Comparison of ENCODE assay signal across 24 cellular contexts in the genomic region with DNA sequence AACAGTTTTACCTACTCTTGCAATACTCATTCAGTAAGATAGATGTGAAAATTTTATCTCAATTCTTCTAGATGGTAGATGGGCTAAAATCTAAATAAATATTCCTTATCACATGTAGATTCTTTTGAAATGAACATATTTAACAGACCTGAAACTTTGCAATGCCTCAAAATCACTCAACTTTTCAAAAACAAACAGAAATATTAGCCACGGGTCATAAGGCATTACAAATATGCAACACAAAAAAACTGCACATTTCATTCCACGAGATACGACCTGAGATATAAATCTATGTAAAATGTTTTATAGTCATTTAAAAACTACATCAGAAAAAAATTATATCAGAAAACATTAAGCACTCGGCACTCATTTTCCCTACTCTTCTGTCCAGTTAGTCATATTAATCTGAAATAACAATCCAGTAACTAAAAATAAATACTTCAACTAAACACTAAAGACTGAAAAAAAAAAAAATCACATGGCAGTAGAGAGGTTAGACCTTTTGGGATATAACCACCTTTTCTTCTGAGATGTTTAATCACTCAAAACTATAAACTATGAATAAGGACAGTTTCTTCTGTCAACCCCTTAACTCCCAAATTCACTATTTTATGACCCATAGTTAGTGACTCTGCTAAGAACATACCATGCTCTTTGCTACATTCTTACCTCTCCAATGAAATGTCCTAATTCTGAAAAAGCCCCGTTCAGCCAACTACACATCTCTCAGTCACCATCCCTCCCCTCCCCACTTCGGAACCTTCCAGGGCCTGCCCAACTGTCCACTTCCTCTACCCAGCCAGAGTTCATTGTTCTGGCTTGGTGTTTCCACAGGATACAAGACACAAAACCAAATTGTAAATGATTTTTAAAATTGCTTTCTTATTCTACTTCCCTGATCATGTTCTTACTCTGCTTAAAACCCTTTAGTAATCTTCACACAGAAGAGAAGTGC. TPM values are rescaled to one million over a fixed set of nuclear protein-coding genes. Genes with fewer than 3 reads are reported as not detected.
DNase-seq lines count a peak whose midpoint lies in the region; TF ChIP-seq lines count a peak whose summit lies in the region.
"Had no signal": no experiment of that assay in that cellular context is flagged by ENCODE, and none has a peak within 500 bp of the region (broad histone marks: within the 10 kb centered on the region; RNA-seq: fewer than 3 reads in every experiment).

No MANE protein-coding gene starts in this region.

- no peak overlapping the region for H3K4me3 ChIP-seq in BLaER1 treated with 17β-estradiol and CSF1 and Interleukin-3, amounts not matched to agents 10 nM and 100 nM
- H3K4me3 ChIP-seq in HUES48 (ENCODE audit: low read depth, low read length), result 0 out of 2 replicates have a peak overlapping the region, but pooled peaks have one; percentile 24
- H3K4me3 ChIP-seq in mesenchymal stem cell (ENCODE audit: insufficient read depth in 1 of 2, low read depth in 1 of 2, low read length in 2 of 2), result no peak overlapping the region
- no peak overlapping the region for H3K4me3 ChIP-seq in sigmoid colon
- H3K4me3 ChIP-seq: mucosa of descending colon, SJCRH30, transverse colon had no signal

- H3K9me3 Mint-ChIP-seq in brain, result no peaks in the 10 kb centered on the region
- H3K9me3 Mint-ChIP-seq: activated CD4-positive, alpha-beta T cell treated with anti-CD3 and anti-CD28 coated beads, Interleukin-2, amount 10 ng/mL, durations not matched to agents 24 days and 14 days; CD8-positive, alpha-beta T cell; stimulated activated naive B cell treated with anti-CD40 and anti-IgM and Interleukin-4, amounts not matched to agents 10 μg/mL and 1 μg/mL and 100 μg/mL, for 72 hours had no signal

- no peak for TF ChIP-seq POLR2A in sigmoid colon (IDR thresholded peaks at IDR 0.05)

- H4K8ac ChIP-seq in mesenchymal stem cell (ENCODE audit: low read length), result no peak overlapping the region

- peak overlapping the region; percentile 14 to 97 (median 92) for H3K4me3 Mint-ChIP-seq in brain
- H3K4me3 Mint-ChIP-seq: activated CD4-positive, alpha-beta T cell treated with anti-CD3 and anti-CD28 coated beads, Interleukin-2, amount 10 ng/mL, durations not matched to agents 24 days and 14 days; CD8-positive, alpha-beta T cell; stimulated activated naive B cell treated with anti-CD40 and anti-IgM and Interleukin-4, amounts not matched to agents 10 μg/mL and 1 μg/mL and 100 μg/mL, for 72 hours had no signal

- H4K20me1 ChIP-seq in BLaER1 treated with 17β-estradiol and CSF1 and Interleukin-3, amounts not matched to agents 10 nM and 100 nM, result peaks cover 0 to 54% (median 19%) of the 10 kb centered on the region in 11 experiments; a peak in 16 of 22 replicates

- TF ChIP-seq CTCF in brain (conservative IDR thresholded peaks at IDR 0.05), result no peak
- TF ChIP-seq CTCF in sigmoid colon (IDR thresholded peaks at IDR 0.05), result no peak

- H2BK12ac ChIP-seq in mesenchymal stem cell (ENCODE audit: low read length in 2 of 2), result no peak overlapping the region

- H3K36me3 ChIP-seq in BLaER1 treated with 17β-estradiol and CSF1 and Interleukin-3, amounts not matched to agents 10 nM and 100 nM, result peaks cover 0 to 29% (median 19%) of the 10 kb centered on the region in 11 experiments; a peak in 15 of 22 replicates
- H3K36me3 ChIP-seq in HUES48 (ENCODE audit: control insufficient read depth, insufficient read depth, low read length) (no peaks in the 10 kb centered on the region), mesenchymal stem cell (ENCODE audit: control insufficient read depth in 1 of 2, insufficient read depth in 2 of 2, low read depth in 1 of 2, low read length in 2 of 2) (peaks cover 0 to 4% of the 10 kb centered on the region in 2 experiments), sigmoid colon (no peaks in the 10 kb centered on the region)
- H3K36me3 ChIP-seq: neutrophil, SJCRH30, transverse colon had no signal

- no peak overlapping the region for H2BK5ac ChIP-seq in mesenchymal stem cell (ENCODE audit: low read depth, low read length, poor library complexity, severe bottlenecking)

- peaks cover 82% of the 10 kb centered on the region for H3K4me1 Mint-ChIP-seq in brain

- peaks cover 28% of the 10 kb centered on the region for H3K36me3 Mint-ChIP-seq in brain
- H3K36me3 Mint-ChIP-seq: CD8-positive, alpha-beta T cell had no signal

- H2AFZ ChIP-seq in mesenchymal stem cell (ENCODE audit: low read depth, low read length), result no peak overlapping the region

- 87% methylated on average over 4 of the region's 6 CpGs for WGBS in mesenchymal stem cell
- WGBS in sigmoid colon, 2 donors, result 75 to 81% methylated on average over 6 of the region's 6 CpGs

- H2AK5ac ChIP-seq in mesenchymal stem cell (ENCODE audit: low read length, severe bottlenecking), result peak overlapping the region; percentile 89

- TF ChIP-seq EP300 in sigmoid colon (IDR thresholded peaks at IDR 0.05), result no peak

- H3K9ac ChIP-seq in BLaER1 treated with 17β-estradiol and CSF1 and Interleukin-3, amounts not matched to agents 10 nM and 100 nM, result no peak overlapping the region
- H3K9ac ChIP-seq in HUES48 (ENCODE audit: low read depth, low read length) (no peak overlapping the region), mesenchymal stem cell (ENCODE audit: low read length) (no peak overlapping the region)

- H3K4me2 ChIP-seq in BLaER1 treated with 17β-estradiol and CSF1 and Interleukin-3, amounts not matched to agents 10 nM and 100 nM, result peak overlapping the region; percentile 22 to 98 (median 92); a peak in 19 of 22 replicates
- H3K4me2 ChIP-seq in mesenchymal stem cell (ENCODE audit: low read length, poor library complexity, severe bottlenecking), result no peak overlapping the region

- H2BK120ac ChIP-seq in mesenchymal stem cell (ENCODE audit: low read depth, low read length), result no peak overlapping the region

- peaks cover 24% of the 10 kb centered on the region for H3K79me1 ChIP-seq in mesenchymal stem cell (replicated peaks; ENCODE audit: low read length, poor library complexity, severe bottlenecking)

- no peak overlapping the region for H3K23ac ChIP-seq in mesenchymal stem cell (ENCODE audit: low read length in 2 of 2)

- no peak for DNase-seq in mesenchymal stem cell
- DNase-seq in activated CD4-positive, alpha-beta T cell treated with anti-CD3 and anti-CD28 coated beads, Interleukin-2, amount 50 U/mL, for 1 hour, result no peak
- no peak for DNase-seq in sigmoid colon
- no peak for DNase-seq in DMS153 treated with DMSO at 0.1 percent for 48 hours (lab: John Stamatoyannopoulos, UW; ENCODE audit: unreplicated experiment)
- DNase-seq in NCI-H446 treated with DMSO at 0.1 percent for 48 hours (lab: John Stamatoyannopoulos, UW), result no peak
- DNase-seq: activated CD4-positive, alpha-beta T cell treated with anti-CD3 and anti-CD28 coated beads, Interleukin-2, amount 10 ng/mL, durations not matched to agents 24 days and 14 days; activated CD8-positive, alpha-beta memory T cell treated with anti-CD3 and anti-CD28 coated beads, Interleukin-2, amount 50 U/mL, for 4 hours; activated gamma-delta T cell treated with Interleukin-2 at 50 U/mL for 16 hours; anterior cingulate cortex; CD8-positive, alpha-beta T cell; DMS79; foreskin fibroblast; mucosa of descending colon; NCI-H2081 treated with DMSO at 0.1 percent for 48 hours; NCI-H524 treated with DMSO at 0.1 percent for 48 hours; retina; SJCRH30; stimulated activated naive B cell treated with anti-CD40 and anti-IgM and Interleukin-4, amounts not matched to agents 10 μg/mL and 1 μg/mL and 100 μg/mL, for 72 hours; T-helper 9 cell; transverse colon had no signal

- peaks cover 18% of the 10 kb centered on the region for H3K27me3 Mint-ChIP-seq in brain

- H3K27me3 ChIP-seq in BLaER1 treated with 17β-estradiol and CSF1 and Interleukin-3, amounts not matched to agents 10 nM and 100 nM, result no peaks in the 10 kb centered on the region
- H3K27me3 ChIP-seq in HUES48 (ENCODE audit: control insufficient read depth, insufficient read depth, low read length), result no peaks in the 10 kb centered on the region
- no peaks in the 10 kb centered on the region for H3K27me3 ChIP-seq in mesenchymal stem cell (ENCODE audit: control insufficient read depth in 1 of 2, insufficient read depth in 1 of 2, low read length in 2 of 2)
- H3K27me3 ChIP-seq in sigmoid colon, result no peaks in the 10 kb centered on the region
- H3K27me3 ChIP-seq: SJCRH30 had no signal

- H3K4me1 ChIP-seq in BLaER1 treated with 17β-estradiol and CSF1 and Interleukin-3, amounts not matched to agents 10 nM and 100 nM, result peaks cover 38 to 49% (median 44%) of the 10 kb centered on the region in 10 experiments
- H3K4me1 ChIP-seq in HUES48 (ENCODE audit: control insufficient read depth, insufficient read depth, low read length) (peaks cover 54% of the 10 kb centered on the region), mesenchymal stem cell (ENCODE audit: control insufficient read depth, insufficient read depth, low read depth, low read length) (peaks cover 6% of the 10 kb centered on the region), sigmoid colon (peaks cover 0 to 49% (median 14%) of the 10 kb centered on the region in 4 donors)

- H2BK15ac ChIP-seq in mesenchymal stem cell (ENCODE audit: low read depth, poor library complexity, severe bottlenecking), result no peak overlapping the region

- no peak overlapping the region for H3K4ac ChIP-seq in mesenchymal stem cell (ENCODE audit: low read depth in 1 of 2, low read length in 2 of 2)

- no peak overlapping the region for H4K91ac ChIP-seq in mesenchymal stem cell (ENCODE audit: low read length)

- peaks cover 0 to 14% (median 7%) of the 10 kb centered on the region in 11 experiments; a peak in 6 of 22 replicates for H3K9me3 ChIP-seq in BLaER1 treated with 17β-estradiol and CSF1 and Interleukin-3, amounts not matched to agents 10 nM and 100 nM (replicated peaks in 1 of 11)
- H3K9me3 ChIP-seq in HUES48 (ENCODE audit: control insufficient read depth, insufficient read depth, low read length), result no peaks in the 10 kb centered on the region
- H3K9me3 ChIP-seq in mesenchymal stem cell (ENCODE audit: control insufficient read depth, low read length), result no peaks in the 10 kb centered on the region
- H3K9me3 ChIP-seq in sigmoid colon, result no peaks in the 10 kb centered on the region
- H3K9me3 ChIP-seq: mucosa of descending colon, neutrophil, SJCRH30, transverse colon had no signal

- intact Hi-C loops in sigmoid colon (cut with DNase I), result no loop called here

- no peak overlapping the region for H3K27ac ChIP-seq in BLaER1 treated with 17β-estradiol and CSF1 and Interleukin-3, amounts not matched to agents 10 nM and 100 nM
- H3K27ac ChIP-seq in HUES48 (ENCODE audit: low read depth, low read length) (no peak overlapping the region), mesenchymal stem cell (ENCODE audit: low read length, poor library complexity, severe bottlenecking) (no peak overlapping the region), sigmoid colon (no peak overlapping the region)
- H3K27ac ChIP-seq: neutrophil, SJCRH30, transverse colon had no signal

- H3K14ac ChIP-seq in mesenchymal stem cell (ENCODE audit: low read length in 2 of 2), result no peak overlapping the region

- peak overlapping the region in 1 of 2 experiments; percentile 73 for H3K18ac ChIP-seq in mesenchymal stem cell (ENCODE audit: low read depth in 1 of 2, low read length in 2 of 2)

- peak overlapping the region in 2 of 5 experiments; percentile 72 to 95 for H3K27ac Mint-ChIP-seq in brain
- H3K27ac Mint-ChIP-seq: activated CD4-positive, alpha-beta T cell treated with anti-CD3 and anti-CD28 coated beads, Interleukin-2, amount 10 ng/mL, durations not matched to agents 24 days and 14 days; CD8-positive, alpha-beta T cell; stimulated activated naive B cell treated with anti-CD40 and anti-IgM and Interleukin-4, amounts not matched to agents 10 μg/mL and 1 μg/mL and 100 μg/mL, for 72 hours had no signal

RNA-seq across cellular contexts. Expression of a gene that starts 6.4 kb away (rescaled TPM):
- 1.6 TPM for polyA plus RNA-seq in brain (ENCODE audit: insufficient read depth, low read depth, low replicate concordance)
- 23.2 TPM for polyA plus RNA-seq in mesenchymal stem cell (2013, experiment 1 of 2)
- polyA plus RNA-seq in mesenchymal stem cell (2013, experiment 2 of 2), result 20.9 TPM
- total RNA-seq in sigmoid colon, result 10 to 100 TPM in 3 of 4 donors, 1 to 10 TPM in 1; 8.3 to 31.0 (median 12.0) TPM
- polyA plus RNA-seq in sigmoid colon, result 1 to 10 TPM in 1 of 3 donors, under 1 TPM in 2; 0.23 to 1.2 (median 0.69) TPM
